8 cellular contexts compared by ENCODE assay signal in the genomic region with DNA sequence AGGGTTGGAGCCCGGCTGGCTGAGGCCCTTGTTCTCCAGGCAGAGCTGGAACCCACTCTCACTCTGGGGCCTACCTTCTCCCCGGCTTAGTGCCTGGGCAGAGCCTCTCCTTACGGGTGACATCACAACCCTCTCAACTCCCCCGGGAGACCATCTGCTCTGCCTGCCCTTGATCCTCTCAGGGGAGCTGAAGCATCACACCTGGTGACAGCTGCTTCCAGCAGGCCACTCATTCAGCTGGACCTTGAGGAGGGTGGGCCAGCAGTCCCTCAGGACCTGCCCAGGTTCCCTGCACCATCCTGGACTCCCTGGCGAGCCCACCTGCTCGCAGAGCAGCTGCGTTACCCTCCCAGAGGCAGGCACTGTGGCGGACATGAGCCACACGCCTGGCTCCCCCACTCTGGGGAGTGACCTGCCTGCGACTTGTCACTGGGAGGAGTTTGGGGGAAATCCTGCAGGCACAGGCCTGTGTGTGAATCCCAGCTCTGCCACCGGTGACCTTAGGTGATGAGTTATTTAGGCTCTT. TPM values are rescaled to one million over a fixed set of nuclear protein-coding genes. Genes with fewer than 3 reads are reported as not detected.
A peak's percentile ranks its signal among the peaks of the same experiment; 100 is the strongest.
DNase-seq lines count a peak whose midpoint lies in the region; ATAC-seq, FAIRE-seq and TF ChIP-seq lines count a peak whose summit lies in the region.

No MANE protein-coding gene starts in this region.

- FAIRE-seq in GM19239 (lab: Jason Lieb, UNC): peak; percentile 14

- ATAC-seq in HG03469 (IDR thresholded peaks at IDR 0.05; ENCODE audit: unreplicated experiment) (peak; percentile 58), lower lobe of right lung (peak in 1 of 2 donors; percentile 2)

- TF ChIP-seq CTCF in WI38 (IDR thresholded peaks at IDR 0.05; ENCODE audit: low read depth, low read length) (no peak), lower lobe of right lung (IDR thresholded peaks at IDR 0.05) (no peak)

- no peaks in the 10 kb centered on the region for H3K9me3 ChIP-seq in lower lobe of right lung

- H3K4me3 ChIP-seq in WI38 (ENCODE audit: low read depth, low read length) (peak overlapping the region; percentile 38), lower lobe of right lung (no peak overlapping the region)

- peak overlapping the region; percentile 69 for H3K27ac ChIP-seq in lower lobe of right lung

- H3K4me1 ChIP-seq in lower lobe of right lung: peaks cover 82% of the 10 kb centered on the region

- H3K27me3 ChIP-seq in lower lobe of right lung (ENCODE audit: low read depth): no peaks in the 10 kb centered on the region

- DNase-seq in GM19239 (ENCODE audit: insufficient read length, low spot score): peak; percentile 75
- peak; percentile 34 for DNase-seq in lower lobe of right lung
- DNase-seq in effector CD4-positive, alpha-beta T cell: no peak
- no peak for DNase-seq in activated CD4-positive, alpha-beta T cell treated with anti-CD3 and anti-CD28 coated beads for 4 hours
- no peak for DNase-seq in C1 segment of cervical spinal cord (lab: John Stamatoyannopoulos, UW)
- DNase-seq in ecto neural progenitor cell (ENCODE audit: low spot score): no peak

- H3K36me3 ChIP-seq in lower lobe of right lung: no peaks in the 10 kb centered on the region

- intact Hi-C loops in lower lobe of right lung (cut with DNase I): no loop called here

RNA-seq across cellular contexts. Expression of gene HS6ST1, which starts 13.1 kb away (rescaled TPM):
- total RNA-seq in lower lobe of right lung: 26.3 TPM

Comparison
In these comparisons a context has a peak if more than half of its experiments do, and no peak if none do; other contexts are left out.
1. DNase-seq: peak in GM19239 (single experiment) and lower lobe of right lung (single experiment); none in effector CD4-positive, alpha-beta T cell (single experiment), activated CD4-positive, alpha-beta T cell treated with anti-CD3 and anti-CD28 coated beads for 4 hours (0 of 2), C1 segment of cervical spinal cord (0 of 14) and ecto neural progenitor cell (single experiment).